8 cellular contexts compared by ENCODE assay signal in the genomic region with DNA sequence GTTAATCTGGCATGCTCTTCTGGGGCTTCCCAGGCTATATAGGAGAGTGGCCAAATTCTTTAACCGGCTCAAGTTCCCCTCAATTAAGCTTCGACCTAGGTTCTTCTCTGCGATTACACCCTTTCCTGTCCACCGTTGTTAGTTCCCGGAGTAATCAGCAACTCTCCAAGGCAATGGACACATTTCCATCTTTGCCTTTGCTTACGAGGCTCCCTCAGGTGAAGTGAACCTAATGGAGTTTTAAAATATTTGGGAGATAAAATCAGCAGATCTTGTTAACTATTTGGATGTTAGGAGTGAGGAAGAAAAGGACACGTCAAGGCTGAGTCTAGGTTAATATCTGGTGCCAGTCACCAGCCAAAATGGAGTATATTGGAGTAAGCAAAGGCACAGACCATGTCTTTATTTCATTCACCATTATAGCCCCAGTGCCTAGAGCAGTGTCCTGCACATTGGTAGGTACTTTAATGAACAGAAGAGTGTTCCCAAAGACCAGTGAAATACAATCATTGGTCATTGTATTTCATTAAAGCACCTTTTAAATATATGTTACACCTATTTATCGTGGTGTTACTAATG. TPM values are rescaled to one million over a fixed set of nuclear protein-coding genes. Genes with fewer than 3 reads are reported as not detected.
DNase-seq lines count a peak whose midpoint lies in the region; ATAC-seq and TF ChIP-seq lines count a peak whose summit lies in the region.

No MANE protein-coding gene starts in this region.

- H3K4me3 Mint-ChIP-seq in natural killer cell: peak overlapping the region; percentile 99

- peak overlapping the region; percentile 90 for H3K9ac ChIP-seq in HUES48 (ENCODE audit: low read depth, low read length)

- H3K36me3 ChIP-seq in GM06990 (ENCODE audit: control insufficient read depth, insufficient read depth, low read length) (no peaks in the 10 kb centered on the region), HUES48 (ENCODE audit: control insufficient read depth, insufficient read depth, low read length) (peaks cover 37% of the 10 kb centered on the region)

- no peaks in the 10 kb centered on the region for H3K27me3 ChIP-seq in GM06990 (replicated peaks; ENCODE audit: control insufficient read depth, insufficient read depth, low read length)
- H3K27me3 ChIP-seq in HUES48 (ENCODE audit: control insufficient read depth, insufficient read depth, low read length): no peaks in the 10 kb centered on the region

- peak overlapping the region; percentile 95 to 100 for H3K27ac Mint-ChIP-seq in natural killer cell

- H3K9me3 Mint-ChIP-seq in natural killer cell: no peaks in the 10 kb centered on the region

- 0 out of 2 replicates have a peak, but pooled peaks cover 4% of the 10 kb centered on the region for H3K4me1 ChIP-seq in HUES48 (ENCODE audit: control insufficient read depth, insufficient read depth, low read length)

- H3K27me3 Mint-ChIP-seq in natural killer cell (ENCODE audit: low read depth in 2 of 2): no peaks in the 10 kb centered on the region

- peaks cover 31 to 33% of the 10 kb centered on the region in 2 donors for H3K4me1 Mint-ChIP-seq in natural killer cell

- H3K27ac ChIP-seq in HUES48 (ENCODE audit: low read depth, low read length): peak overlapping the region; percentile 82

- H3K4me3 ChIP-seq in GM06990 (replicated peaks; ENCODE audit: low read depth, low read length): peak overlapping the region; percentile 91
- peak overlapping the region; percentile 97 for H3K4me3 ChIP-seq in HUES48 (ENCODE audit: low read depth, low read length)
- peak overlapping the region; percentile 83 to 91 for H3K4me3 ChIP-seq in cardiac fibroblast (replicated peaks in 1 of 2; ENCODE audit: low read depth in 2 of 2, low read length in 2 of 2)

- DNase-seq in GM06990 (ENCODE audit: extremely low read depth, insufficient read length) (no peak), cardiac fibroblast (ENCODE audit: low read depth in 2 of 2) (no peak), natural killer cell (no peak), NCI-H1417 (lab: John Stamatoyannopoulos, UW) (no peak)
- no peak for DNase-seq in stimulated activated CD4-positive, alpha-beta T cell treated with anti-CD3 and anti-CD28 coated beads, Interleukin-1b, Interleukin-23, amount 100 ng/mL, for 48 hours

- no peak for TF ChIP-seq CTCF in GM06990 (IDR thresholded peaks at IDR 0.05; ENCODE audit: insufficient read depth, low read length, poor library complexity, severe bottlenecking)
- TF ChIP-seq CTCF in cardiac fibroblast (IDR thresholded peaks at IDR 0.05; ENCODE audit: low read depth, low read length): no peak
- TF ChIP-seq CTCF in natural killer cell (IDR thresholded peaks at IDR 0.05): no peak

- intact Hi-C loops in natural killer cell (cut with micrococcal nuclease): loop anchor here (2.0 to 10.0 kb wide), 3 partner anchors 67 to 1949 kb away; partner anchors contain the start of genes BTF3, CERT1, GFM2 and NSA2

- H3K9me3 ChIP-seq in HUES48 (ENCODE audit: control insufficient read depth, insufficient read depth, low read length): no peaks in the 10 kb centered on the region

- peaks cover 5% of the 10 kb centered on the region for H3K36me3 Mint-ChIP-seq in natural killer cell

- no peak for ATAC-seq in natural killer cell
- no peak for ATAC-seq in GM18909 (IDR thresholded peaks at IDR 0.05; ENCODE audit: poor library complexity, unreplicated experiment)
- ATAC-seq in GM21390 (IDR thresholded peaks at IDR 0.05; ENCODE audit: unreplicated experiment): no peak

RNA-seq across cellular contexts. Expression of gene UTP15, which starts 0.5 kb away (rescaled TPM):
- total RNA-seq in natural killer cell: 10 to 100 TPM; 33.0 to 46.5 (median 40.9) TPM

RNA-seq across cellular contexts. Expression of gene ANKRA2, which starts 0.6 kb away (rescaled TPM):
- total RNA-seq in natural killer cell: 10 to 100 TPM; 37.4 to 44.4 (median 41.9) TPM

RNA-seq across cellular contexts. Expression of gene ARHGEF28, which starts 59.9 kb away (rescaled TPM):
- total RNA-seq in natural killer cell: 1 to 10 TPM; 2.3 to 7.1 (median 5.8) TPM
